In the genomic region with DNA sequence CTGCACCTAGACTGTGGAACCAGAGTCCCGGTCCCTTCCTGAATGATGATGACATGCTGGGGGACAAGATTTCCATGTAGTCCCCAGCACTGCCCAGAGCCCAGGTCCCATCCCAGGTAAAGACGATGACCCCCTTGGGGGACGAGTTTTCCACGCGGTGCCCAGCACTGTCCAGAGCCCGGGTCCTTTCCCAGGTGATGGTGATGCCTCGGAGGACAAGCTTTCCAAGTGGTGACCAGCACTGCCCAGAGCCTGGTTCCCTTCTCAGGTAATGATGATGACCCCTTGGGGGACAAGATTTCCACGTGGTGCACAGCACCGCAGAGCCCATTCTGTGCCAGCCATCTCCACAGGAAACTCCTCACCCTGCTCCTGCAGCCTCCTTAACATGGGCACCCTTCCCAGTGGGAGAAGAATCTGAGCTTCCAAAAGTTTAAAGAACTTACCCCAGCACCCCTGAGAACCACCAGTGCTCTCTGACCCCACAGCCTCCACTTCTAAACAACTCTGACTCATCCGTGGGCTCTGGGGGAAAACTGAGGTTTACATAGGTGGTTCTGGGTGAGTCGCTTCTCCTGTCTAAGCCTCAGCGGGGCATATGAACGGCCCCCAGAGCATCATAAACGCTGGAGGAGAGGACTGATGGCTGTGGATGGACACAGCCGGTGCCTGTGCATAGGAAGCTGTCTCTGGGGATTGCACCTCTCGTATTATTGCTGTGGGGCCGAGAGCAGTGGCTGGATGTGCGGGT, we compare ENCODE assay signal across 20 cellular contexts.
A peak's percentile ranks its signal among the peaks of the same experiment; 100 is the strongest.
DNase-seq lines count a peak whose midpoint lies in the region; ATAC-seq, FAIRE-seq and TF ChIP-seq lines count a peak whose summit lies in the region.
"Had no signal": no experiment of that assay in that cellular context is flagged by ENCODE, and none has a peak within 500 bp of the region (broad histone marks: within the 10 kb centered on the region; RNA-seq: fewer than 3 reads in every experiment).

No MANE protein-coding gene starts in this region.

- H3K4me3 ChIP-seq in sigmoid colon, result no peak overlapping the region
- no peak overlapping the region for H3K4me3 ChIP-seq in WERI-Rb-1 (ENCODE audit: low read depth, low read length)
- H3K4me3 ChIP-seq in HAP-1, result no peak overlapping the region
- H3K4me3 ChIP-seq: BLaER1, GM12878 had no signal

- DNase-seq in activated T-cell treated with anti-CD3 and anti-CD28 coated beads, Interleukin-2, amount 50 U/mL, for 72 hours, result peak in 1 of 2 donors; percentile 27
- no peak for DNase-seq in activated T-cell treated with anti-CD3 and anti-CD28 coated beads, Interleukin-2, amount 50 U/mL, for 1 hour
- DNase-seq in ecto neural progenitor cell (ENCODE audit: low spot score) (peak; percentile 38), left lobe of liver (ENCODE audit: low spot score) (peak; percentile 23), sigmoid colon (peak; percentile 40), WERI-Rb-1 (no peak), frontal cortex (ENCODE audit: low spot score in 2 of 2) (no peak), HAP-1 (ENCODE audit: low spot score in 2 of 2) (no peak)
- DNase-seq: 8988T; Calu3; CD4-positive, alpha-beta memory T cell; DMS53; DND-41; EL; GOT3; HCEC 1CT had no signal

- peaks cover under 1% of the 10 kb centered on the region for H3K27me3 Mint-ChIP-seq in activated T-cell treated with anti-CD3 and anti-CD28 coated beads, Interleukin-2, amount 50 U/mL, for 72 hours (ENCODE audit: low read depth)
- H3K27me3 Mint-ChIP-seq: CD4-positive, alpha-beta memory T cell had no signal

- H3K27ac Mint-ChIP-seq in activated T-cell treated with anti-CD3 and anti-CD28 coated beads, Interleukin-2, amount 50 U/mL, for 72 hours, result no peak overlapping the region
- H3K27ac Mint-ChIP-seq: CD14-positive monocyte; CD4-positive, alpha-beta memory T cell had no signal

- no peak overlapping the region for H3K27ac ChIP-seq in sigmoid colon
- no peak overlapping the region for H3K27ac ChIP-seq in WERI-Rb-1
- H3K27ac ChIP-seq: BLaER1, HL-60 had no signal

- FAIRE-seq in frontal cortex (lab: Jason Lieb, UNC), result no peak
- FAIRE-seq: GM12878 had no signal

- no peaks in the 10 kb centered on the region for H3K4me1 ChIP-seq in sigmoid colon
- H3K4me1 ChIP-seq in HAP-1, result no peaks in the 10 kb centered on the region

- TF ChIP-seq EP300 in sigmoid colon (IDR thresholded peaks at IDR 0.05), result no peak

- whole genome bisulfite sequencing in sigmoid colon, 2 donors, result 79 to 83% methylated on average over 18 of the region's 18 CpGs

- H3K36me3 ChIP-seq in sigmoid colon (no peaks in the 10 kb centered on the region), WERI-Rb-1 (no peaks in the 10 kb centered on the region), HAP-1 (replicated peaks) (no peaks in the 10 kb centered on the region)
- H3K36me3 ChIP-seq: BLaER1 had no signal

- H3K4me3 Mint-ChIP-seq in activated T-cell treated with anti-CD3 and anti-CD28 coated beads, Interleukin-2, amount 50 U/mL, for 72 hours, result no peak overlapping the region
- H3K4me3 Mint-ChIP-seq: CD14-positive monocyte; CD4-positive, alpha-beta memory T cell had no signal

- in situ Hi-C loops in HAP-1 (cut with MboI; ENCODE audit: low sequenced_read_pairs), result no loop called here

- no peaks in the 10 kb centered on the region for H3K36me3 Mint-ChIP-seq in activated T-cell treated with anti-CD3 and anti-CD28 coated beads, Interleukin-2, amount 50 U/mL, for 72 hours (ENCODE audit: insufficient read depth in 2 of 2)
- H3K36me3 Mint-ChIP-seq: CD14-positive monocyte; CD4-positive, alpha-beta memory T cell had no signal

- no peaks in the 10 kb centered on the region for H3K27me3 ChIP-seq in sigmoid colon
- no peaks in the 10 kb centered on the region for H3K27me3 ChIP-seq in WERI-Rb-1 (ENCODE audit: insufficient read depth, low read depth, severe bottlenecking)
- no peaks in the 10 kb centered on the region for H3K27me3 ChIP-seq in HAP-1 (ENCODE audit: low read depth)
- H3K27me3 ChIP-seq: BLaER1 had no signal

- no peak for TF ChIP-seq CTCF in sigmoid colon (IDR thresholded peaks at IDR 0.05)
- no peak for TF ChIP-seq CTCF in WERI-Rb-1 (IDR thresholded peaks at IDR 0.05; ENCODE audit: low read depth, low read length)

- H3K9me3 Mint-ChIP-seq in activated T-cell treated with anti-CD3 and anti-CD28 coated beads, Interleukin-2, amount 50 U/mL, for 72 hours, result no peaks in the 10 kb centered on the region
- H3K9me3 Mint-ChIP-seq: CD4-positive, alpha-beta memory T cell had no signal

- intact Hi-C loops in sigmoid colon (cut with DNase I), result no loop called here

- ATAC-seq in activated T-cell treated with anti-CD3 and anti-CD28 coated beads, Interleukin-2, amount 50 U/mL, for 72 hours (replicated peaks in 1 of 2), result peak; percentile 56 to 68
- ATAC-seq in left lobe of liver, result no peak
- ATAC-seq: GM12878 had no signal

- no peaks in the 10 kb centered on the region for H3K9me3 ChIP-seq in sigmoid colon
- H3K9me3 ChIP-seq in WERI-Rb-1 (ENCODE audit: severe bottlenecking), result no peaks in the 10 kb centered on the region
- no peaks in the 10 kb centered on the region for H3K9me3 ChIP-seq in HAP-1
- H3K9me3 ChIP-seq: BLaER1 had no signal

- TF ChIP-seq POLR2A in sigmoid colon (IDR thresholded peaks at IDR 0.05), result no peak

- H3K4me1 Mint-ChIP-seq in activated T-cell treated with anti-CD3 and anti-CD28 coated beads, Interleukin-2, amount 50 U/mL, for 72 hours (ENCODE audit: low read depth), result peaks cover 24% of the 10 kb centered on the region
- H3K4me1 Mint-ChIP-seq: CD14-positive monocyte; CD4-positive, alpha-beta memory T cell had no signal

Comparison
In these comparisons a context has a peak if more than half of its experiments do, and no peak if none do; other contexts are left out.
1. DNase-seq: peak in ecto neural progenitor cell (single experiment), left lobe of liver (single experiment) and sigmoid colon (single experiment); none in activated T-cell treated with anti-CD3 and anti-CD28 coated beads, Interleukin-2, amount 50 U/mL, for 1 hour (single experiment), WERI-Rb-1 (single experiment), frontal cortex (0 of 2) and HAP-1 (0 of 2).